Comparison of ENCODE assay signal across 6 cellular contexts in the genomic region with DNA sequence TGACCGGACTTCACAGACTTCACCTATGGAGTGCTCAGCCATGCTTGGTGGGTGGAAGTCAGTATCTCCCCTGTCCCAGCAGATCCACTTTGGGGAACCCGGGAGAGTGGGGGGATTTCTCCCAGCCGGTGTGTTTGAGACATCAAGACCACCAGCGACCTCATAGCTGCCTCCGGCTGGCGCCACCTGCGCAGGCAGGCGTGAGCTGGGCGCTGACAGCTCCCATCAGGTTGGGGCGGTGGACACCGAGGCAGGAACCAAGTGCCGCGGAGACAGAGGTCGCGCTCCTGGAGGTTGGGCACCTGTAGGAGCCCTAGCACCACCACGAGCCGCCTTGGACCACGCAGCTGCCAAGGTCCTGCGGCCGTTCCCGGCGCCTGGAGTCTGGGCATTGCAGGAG.
"Had no signal": no experiment of that assay in that cellular context is flagged by ENCODE, and none has a peak within 500 bp of the region (broad histone marks: within the 10 kb centered on the region; RNA-seq: fewer than 3 reads in every experiment).

No MANE protein-coding gene starts in this region.

- H3K36me3 ChIP-seq: HAP-1 had no signal

- FAIRE-seq: HepG2 had no signal

- DNase-seq: HFFc6, KBM-7 had no signal

- H3K4me3 ChIP-seq: GM23338, HAP-1 had no signal

- ATAC-seq: GM23338 had no signal

- H3K4me2 ChIP-seq: GM23338 had no signal

- H3K27ac ChIP-seq: HL-60 had no signal

- H2AFZ ChIP-seq: GM23338 had no signal
